In the genomic region with DNA sequence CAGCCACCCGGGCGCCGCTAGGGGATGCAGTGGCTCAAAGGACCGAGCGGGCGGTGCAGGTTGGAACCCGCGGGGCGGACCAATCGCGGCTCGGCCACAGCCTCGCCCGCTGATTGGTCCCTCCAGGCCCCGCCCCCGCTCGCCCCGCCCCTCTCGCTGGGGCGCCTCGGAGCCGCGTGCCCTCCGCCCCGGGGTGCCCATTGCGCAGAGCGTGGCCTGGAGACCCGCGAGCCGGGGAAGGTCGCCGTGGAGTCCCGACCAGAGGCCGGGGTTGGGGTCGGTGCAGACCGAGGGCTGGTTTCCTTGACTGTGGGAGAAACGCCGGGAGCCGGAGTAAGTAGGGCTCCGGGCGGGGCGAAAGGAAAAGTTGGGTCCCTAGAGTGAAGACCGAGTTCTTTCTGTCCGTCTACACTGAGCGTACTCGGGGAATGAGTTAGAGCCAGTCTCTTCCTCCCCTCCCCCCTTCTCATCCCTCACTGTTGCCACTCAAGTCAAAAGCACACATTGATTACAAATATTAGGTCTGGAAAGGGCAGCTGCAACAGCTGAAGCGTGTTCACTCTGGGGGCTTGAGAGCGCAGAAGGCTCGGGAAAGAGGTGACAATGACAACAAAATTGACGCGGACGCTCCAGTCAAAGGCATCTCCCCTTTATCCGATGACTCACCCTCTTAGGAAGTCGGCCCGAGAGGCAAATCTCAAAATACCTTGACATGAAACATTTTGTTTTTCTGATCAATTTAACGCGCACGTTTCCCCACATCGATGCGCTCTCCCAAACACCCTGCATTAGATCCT, we compare ENCODE assay signal across 8 cellular contexts. TPM values are rescaled to one million over a fixed set of nuclear protein-coding genes. Genes with fewer than 3 reads are reported as not detected.
DNase-seq lines count a peak whose midpoint lies in the region; ATAC-seq and TF ChIP-seq lines count a peak whose summit lies in the region.

No MANE protein-coding gene starts in this region.

- ATAC-seq in GM18858 (IDR thresholded peaks at IDR 0.05; ENCODE audit: unreplicated experiment) (peak; percentile 57), HG03060 (IDR thresholded peaks at IDR 0.05; ENCODE audit: low read depth, unreplicated experiment) (peak; percentile 47)

- no peak for TF ChIP-seq POLR2A in erythroblast (IDR thresholded peaks at IDR 0.05; ENCODE audit: low read length)

- in situ Hi-C loops in ACHN (cut with HindIII; ENCODE audit: low pct_ligation_motif_present, low pct_unique_long_range_greater_than_20kb, low sequenced_read_pairs): no loop called here

- DNase-seq in ACHN (peak; percentile 68), NCI-H69 (lab: John Stamatoyannopoulos, UW) (peak; percentile 70), erythroblast (lab: John Stamatoyannopoulos, UW) (peak; percentile 89 to 93), myocyte (ENCODE audit: low read depth) (peak; percentile 76)
- peak; percentile 74 for DNase-seq in activated CD8-positive, alpha-beta memory T cell treated with anti-CD3 and anti-CD28 coated beads, Interleukin-2, amount 50 U/mL, for 1 hour (ENCODE audit: extremely low read depth)
- peak; percentile 88 to 91 for DNase-seq in stimulated activated CD8-positive, alpha-beta memory T cell treated with anti-CD3 and anti-CD28 coated beads, Interleukin-7, amount 100 ng/mL, for 4 hours (ENCODE audit: low read depth in 2 of 2)

RNA-seq across cellular contexts. Expression of a gene that starts 0.8 kb away (rescaled TPM):
- 0.11 TPM in 1 of 2 replicates, not detected in the other for total RNA-seq in myocyte
- 0.05 TPM for polyA plus RNA-seq in myocyte (2012)

Comparison
In these comparisons a context has a peak if more than half of its experiments do, and no peak if none do; other contexts are left out.
1. Peak in every context shown above with its lines: DNase-seq and ATAC-seq.